Comparison of ENCODE assay signal across 1 cellular context in the genomic region with DNA sequence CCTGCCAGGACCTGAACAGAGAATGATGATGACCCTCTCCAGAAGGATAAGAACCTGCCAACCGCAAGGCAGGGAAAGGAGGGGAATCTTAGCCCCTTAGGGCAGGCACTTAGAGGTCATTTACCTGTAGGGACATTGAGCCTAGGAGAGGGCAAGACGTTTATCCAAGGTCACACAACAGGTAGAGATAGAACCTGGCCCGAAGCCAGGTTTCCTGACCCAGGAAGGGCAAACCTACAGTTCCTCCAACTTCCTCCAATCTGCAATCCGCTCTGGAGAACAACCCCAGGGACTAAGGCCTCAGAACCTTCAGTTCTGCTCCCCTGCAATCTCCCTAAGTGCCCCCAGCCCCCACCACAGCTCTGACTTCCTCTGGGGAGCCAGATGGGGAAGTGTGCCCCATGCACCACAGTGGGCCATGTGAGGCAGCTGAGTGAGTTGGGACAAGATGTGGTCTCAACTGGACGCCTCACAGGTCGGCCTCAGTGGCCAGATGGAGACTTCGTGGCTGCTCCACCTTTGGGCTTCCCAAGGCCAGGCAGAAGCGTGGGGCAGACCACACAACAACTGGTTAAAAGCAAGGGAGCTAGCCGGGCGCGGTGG.
TF ChIP-seq lines count a peak whose summit lies in the region.

No MANE protein-coding gene starts in this region.

TF ChIP-seq in GM12878, 131 proteins besides CTCF, POLR2A, EP300 and RAD21:
- TF ChIP-seq BACH1 (IDR thresholded peaks at IDR 0.05; ENCODE audit: borderline replicate concordance) (no peak), MEF2A (IDR thresholded peaks at IDR 0.05; ENCODE audit: insufficient read depth, low read depth, low read length) (no peak), GATAD2B (conservative IDR thresholded peaks at IDR 0.05; ENCODE audit: low read depth) (no peak), HCFC1 (IDR thresholded peaks at IDR 0.05; ENCODE audit: low read length) (no peak), SPI1 (IDR thresholded peaks at IDR 0.05; ENCODE audit: borderline replicate concordance, insufficient read depth, low read depth, low read length) (peak; percentile 77), EED (IDR thresholded peaks at IDR 0.05; ENCODE audit: low read depth) (0 out of 2 replicates have a peak, but pooled peaks have one; percentile 32), ZNF384 (IDR thresholded peaks at IDR 0.05; ENCODE audit: borderline replicate concordance, low read depth, low read length) (no peak), BCLAF1 (IDR thresholded peaks at IDR 0.05) (no peak)
- TF ChIP-seq, protein P1, sequence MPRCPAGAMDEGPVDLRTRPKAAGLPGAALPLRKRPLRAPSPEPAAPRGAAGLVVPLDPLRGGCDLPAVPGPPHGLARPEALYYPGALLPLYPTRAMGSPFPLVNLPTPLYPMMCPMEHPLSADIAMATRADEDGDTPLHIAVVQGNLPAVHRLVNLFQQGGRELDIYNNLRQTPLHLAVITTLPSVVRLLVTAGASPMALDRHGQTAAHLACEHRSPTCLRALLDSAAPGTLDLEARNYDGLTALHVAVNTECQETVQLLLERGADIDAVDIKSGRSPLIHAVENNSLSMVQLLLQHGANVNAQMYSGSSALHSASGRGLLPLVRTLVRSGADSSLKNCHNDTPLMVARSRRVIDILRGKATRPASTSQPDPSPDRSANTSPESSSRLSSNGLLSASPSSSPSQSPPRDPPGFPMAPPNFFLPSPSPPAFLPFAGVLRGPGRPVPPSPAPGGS (IDR thresholded peaks at IDR 0.05; ENCODE audit: borderline replicate concordance, insufficient read depth, low read depth, low read length, poor library complexity, severe bottlenecking), result no peak
